ENCODE assay signal across 17 cellular contexts in genomic region chr10:71779641-71780040, GRCh38. TPM values are rescaled to one million over a fixed set of nuclear protein-coding genes. Genes with fewer than 3 reads are reported as not detected.
A peak's percentile ranks its signal among the peaks of the same experiment; 100 is the strongest.
DNase-seq lines count a peak whose midpoint lies in the region; TF ChIP-seq lines count a peak whose summit lies in the region.
"Had no signal": no experiment of that assay in that cellular context is flagged by ENCODE, and none has a peak within 500 bp of the region (broad histone marks: within the 10 kb centered on the region; RNA-seq: fewer than 3 reads in every experiment).

No MANE protein-coding gene starts in this region.

- no peak overlapping the region for H3K4me3 ChIP-seq in BLaER1 treated with 17β-estradiol and CSF1 and Interleukin-3, amounts not matched to agents 10 nM and 100 nM
- H3K4me3 ChIP-seq in NB4 (ENCODE audit: low read depth, low read length), result no peak overlapping the region
- no peak overlapping the region for H3K4me3 ChIP-seq in neutrophil (ENCODE audit: low read depth in 1 of 2, low read length in 1 of 2)
- H3K4me3 ChIP-seq in PC-9, result no peak overlapping the region

- H3K4me3 Mint-ChIP-seq in activated CD4-positive, alpha-beta memory T cell treated with anti-CD3 and anti-CD28 coated beads, Interleukin-2, amount 10 ng/mL, durations not matched to agents 7 days and 5 days, result no peak overlapping the region
- H3K4me3 Mint-ChIP-seq in activated CD4-positive, alpha-beta memory T cell treated with anti-CD3 and anti-CD28 coated beads for 36 hours, result no peak overlapping the region

- TF ChIP-seq CTCF in NB4 (IDR thresholded peaks at IDR 0.05; ENCODE audit: low read depth, low read length), result no peak
- no peak for TF ChIP-seq CTCF in neutrophil (IDR thresholded peaks at IDR 0.05)
- TF ChIP-seq CTCF in PC-9 (conservative IDR thresholded peaks at IDR 0.05), result no peak

- H2AFZ ChIP-seq in PC-9, result no peak overlapping the region

- TF ChIP-seq POLR2A in NB4 (IDR thresholded peaks at IDR 0.05; ENCODE audit: extremely low read depth, insufficient read length), result no peak

- H3K36me3 Mint-ChIP-seq in activated CD4-positive, alpha-beta memory T cell treated with anti-CD3 and anti-CD28 coated beads, Interleukin-2, amount 10 ng/mL, durations not matched to agents 7 days and 5 days (ENCODE audit: low read depth), result peaks cover 3% of the 10 kb centered on the region
- H3K36me3 Mint-ChIP-seq in activated CD4-positive, alpha-beta memory T cell treated with anti-CD3 and anti-CD28 coated beads for 36 hours, result peaks cover 1% of the 10 kb centered on the region

- H3K4me2 ChIP-seq in BLaER1 treated with 17β-estradiol and CSF1 and Interleukin-3, amounts not matched to agents 10 nM and 100 nM, result peak overlapping the region in 6 of 11 experiments; percentile 26 to 100 (median 99); a peak in 11 of 22 replicates
- no peak overlapping the region for H3K4me2 ChIP-seq in PC-9
- H3K4me2 ChIP-seq: KMS-11 had no signal

- H3K9me3 Mint-ChIP-seq in activated CD4-positive, alpha-beta memory T cell treated with anti-CD3 and anti-CD28 coated beads, Interleukin-2, amount 10 ng/mL, durations not matched to agents 7 days and 5 days, result peaks cover 5% of the 10 kb centered on the region
- peaks cover 4% of the 10 kb centered on the region for H3K9me3 Mint-ChIP-seq in activated CD4-positive, alpha-beta memory T cell treated with anti-CD3 and anti-CD28 coated beads for 36 hours

- H3K27me3 ChIP-seq in BLaER1 treated with 17β-estradiol and CSF1 and Interleukin-3, amounts not matched to agents 10 nM and 100 nM, result no peaks in the 10 kb centered on the region
- H3K27me3 ChIP-seq in neutrophil (no peaks in the 10 kb centered on the region), PC-9 (ENCODE audit: insufficient read depth, low read depth) (no peaks in the 10 kb centered on the region)

- H3K9me2 ChIP-seq in PC-9 (ENCODE audit: insufficient read depth), result no peaks in the 10 kb centered on the region

- no peak overlapping the region for H3K9ac ChIP-seq in BLaER1 treated with 17β-estradiol and CSF1 and Interleukin-3, amounts not matched to agents 10 nM and 100 nM
- H3K9ac ChIP-seq: KMS-11 had no signal

- no peaks in the 10 kb centered on the region for H3K27me3 Mint-ChIP-seq in activated CD4-positive, alpha-beta memory T cell treated with anti-CD3 and anti-CD28 coated beads, Interleukin-2, amount 10 ng/mL, durations not matched to agents 7 days and 5 days
- H3K27me3 Mint-ChIP-seq in activated CD4-positive, alpha-beta memory T cell treated with anti-CD3 and anti-CD28 coated beads for 36 hours, result no peaks in the 10 kb centered on the region

- H3K36me3 ChIP-seq in BLaER1 treated with 17β-estradiol and CSF1 and Interleukin-3, amounts not matched to agents 10 nM and 100 nM, result 0 out of 22 replicates have a peak, but pooled peaks cover 0 to 4% (median 0%) of the 10 kb centered on the region in 11 experiments
- H3K36me3 ChIP-seq in neutrophil, result no peaks in the 10 kb centered on the region
- no peaks in the 10 kb centered on the region for H3K36me3 ChIP-seq in PC-9 (ENCODE audit: low read depth)

- H3K9me3 ChIP-seq in BLaER1 treated with 17β-estradiol and CSF1 and Interleukin-3, amounts not matched to agents 10 nM and 100 nM (replicated peaks in 1 of 11), result peaks cover 0 to 12% (median 7%) of the 10 kb centered on the region in 11 experiments; a peak in 14 of 22 replicates
- H3K9me3 ChIP-seq in neutrophil (no peaks in the 10 kb centered on the region), PC-9 (ENCODE audit: insufficient read depth, low read depth) (no peaks in the 10 kb centered on the region)

- intact Hi-C loops in activated CD4-positive, alpha-beta memory T cell treated with anti-CD3 and anti-CD28 coated beads for 36 hours (cut with micrococcal nuclease), result no loop called here
- intact Hi-C loops in PC-9 (cut with micrococcal nuclease; ENCODE audit: unreplicated experiment), result no loop called here
- intact Hi-C loops in head of caudate nucleus (cut with DNase I), result no loop called here

- POLR2A ChIA-PET in activated CD4-positive, alpha-beta memory T cell treated with anti-CD3 and anti-CD28 coated beads, Interleukin-2, amount 10 ng/mL, durations not matched to agents 7 days and 5 days (lab: Charles Lee), result interaction anchor here (1.3 kb wide), 1 partner anchor 81 kb away, joined by 3 read pairs; no protein-coding TSS in a partner anchor
- POLR2A ChIA-PET in activated CD4-positive, alpha-beta memory T cell treated with anti-CD3 and anti-CD28 coated beads for 36 hours (lab: Charles Lee), result no interaction called here
- POLR2A ChIA-PET in PC-9 (lab: Charles Lee; ENCODE audit: unreplicated experiment), result no interaction called here

- peak overlapping the region; percentile 61 for H3K27ac Mint-ChIP-seq in activated CD4-positive, alpha-beta memory T cell treated with anti-CD3 and anti-CD28 coated beads, Interleukin-2, amount 10 ng/mL, durations not matched to agents 7 days and 5 days
- no peak overlapping the region for H3K27ac Mint-ChIP-seq in activated CD4-positive, alpha-beta memory T cell treated with anti-CD3 and anti-CD28 coated beads for 36 hours

- no TSS peak for BruUV-seq in PC-9 (replicated peaks; lab: Mats Ljungman, UMichigan)

- CTCF ChIA-PET in activated CD4-positive, alpha-beta memory T cell treated with anti-CD3 and anti-CD28 coated beads, Interleukin-2, amount 10 ng/mL, durations not matched to agents 7 days and 5 days (lab: Charles Lee), result interaction anchor here (2.2 kb wide), 1 partner anchor 32 kb away, joined by 5 read pairs; no protein-coding TSS in a partner anchor
- CTCF ChIA-PET in activated CD4-positive, alpha-beta memory T cell treated with anti-CD3 and anti-CD28 coated beads for 36 hours (lab: Charles Lee), result interaction anchor here (1.0 to 1.1 kb wide), 2 partner anchors 32 to 71 kb away, joined by 3 read pairs; no protein-coding TSS in a partner anchor
- CTCF ChIA-PET in PC-9 (lab: Charles Lee), result no interaction called here

- peak; percentile 62 for DNase-seq in activated CD4-positive, alpha-beta memory T cell treated with anti-CD3 and anti-CD28 coated beads, Interleukin-2, amount 10 ng/mL, durations not matched to agents 7 days and 5 days
- no peak for DNase-seq in activated CD4-positive, alpha-beta memory T cell treated with anti-CD3 and anti-CD28 coated beads for 36 hours
- DNase-seq in NB4 (ENCODE audit: low read depth) (peak; percentile 62), PC-9 (no peak), head of caudate nucleus (no peak)
- DNase-seq: DMS53, EL, NCI-H1105 treated with DMSO at 0.1 percent for 48 hours, NCI-H2029 treated with DMSO at 0.1 percent for 48 hours, NCI-H2171, NCI-H345, NCI-H524, NCI-H82 had no signal

- H3F3A ChIP-seq in PC-9 (ENCODE audit: insufficient read depth, low read depth), result peaks cover 1% of the 10 kb centered on the region; the same call in 1 of the 2 replicates

- peaks cover 46 to 99% (median 79%) of the 10 kb centered on the region in 10 experiments for H3K4me1 ChIP-seq in BLaER1 treated with 17β-estradiol and CSF1 and Interleukin-3, amounts not matched to agents 10 nM and 100 nM
- H3K4me1 ChIP-seq in neutrophil (ENCODE audit: control insufficient read depth in 1 of 2, insufficient read depth in 1 of 2, low read depth in 1 of 2, low read length in 1 of 2) (peaks cover 87 to 93% of the 10 kb centered on the region in 2 experiments), PC-9 (replicated peaks; ENCODE audit: insufficient read depth) (peaks cover 2% of the 10 kb centered on the region)

- H3K4me1 Mint-ChIP-seq in activated CD4-positive, alpha-beta memory T cell treated with anti-CD3 and anti-CD28 coated beads, Interleukin-2, amount 10 ng/mL, durations not matched to agents 7 days and 5 days, result peaks cover 60% of the 10 kb centered on the region
- peaks cover 22% of the 10 kb centered on the region for H3K4me1 Mint-ChIP-seq in activated CD4-positive, alpha-beta memory T cell treated with anti-CD3 and anti-CD28 coated beads for 36 hours (ENCODE audit: low read depth)

- H4K20me1 ChIP-seq in BLaER1 treated with 17β-estradiol and CSF1 and Interleukin-3, amounts not matched to agents 10 nM and 100 nM, result no peaks in the 10 kb centered on the region
- no peaks in the 10 kb centered on the region for H4K20me1 ChIP-seq in PC-9 (ENCODE audit: insufficient read depth)

- H3K79me2 ChIP-seq in PC-9 (ENCODE audit: low read depth), result no peaks in the 10 kb centered on the region

- H3K27ac ChIP-seq in BLaER1 treated with 17β-estradiol and CSF1 and Interleukin-3, amounts not matched to agents 10 nM and 100 nM, result 0 out of 22 replicates have a peak overlapping the region, but pooled peaks of 1 of the 11 experiments have one; percentile 7
- peak overlapping the region; percentile 99 for H3K27ac ChIP-seq in neutrophil
- no peak overlapping the region for H3K27ac ChIP-seq in PC-9
- H3K27ac ChIP-seq: KMS-11 had no signal

RNA-seq across cellular contexts. Expression of gene VSIR, which starts 6.3 kb away (rescaled TPM):
- 100 to 1,000 TPM; 109 TPM for total RNA-seq in activated CD4-positive, alpha-beta memory T cell treated with anti-CD3 and anti-CD28 coated beads, Interleukin-2, amount 10 ng/mL, durations not matched to agents 7 days and 5 days
- total RNA-seq in activated CD4-positive, alpha-beta memory T cell treated with anti-CD3 and anti-CD28 coated beads for 36 hours, result 100 to 1,000 TPM; 112 TPM
- 57.7 and 59.3 TPM in 2 replicates for total RNA-seq in PC-9 (2021)
- total RNA-seq: H1 had no signal

Comparison
In these comparisons a context has a peak if more than half of its experiments do, and no peak if none do; other contexts are left out.
1. DNase-seq: peak in activated CD4-positive, alpha-beta memory T cell treated with anti-CD3 and anti-CD28 coated beads, Interleukin-2, amount 10 ng/mL, durations not matched to agents 7 days and 5 days (single experiment) and NB4 (single experiment); none in activated CD4-positive, alpha-beta memory T cell treated with anti-CD3 and anti-CD28 coated beads for 36 hours (single experiment), PC-9 (0 of 2) and head of caudate nucleus (0 of 42).